In the genomic region with DNA sequence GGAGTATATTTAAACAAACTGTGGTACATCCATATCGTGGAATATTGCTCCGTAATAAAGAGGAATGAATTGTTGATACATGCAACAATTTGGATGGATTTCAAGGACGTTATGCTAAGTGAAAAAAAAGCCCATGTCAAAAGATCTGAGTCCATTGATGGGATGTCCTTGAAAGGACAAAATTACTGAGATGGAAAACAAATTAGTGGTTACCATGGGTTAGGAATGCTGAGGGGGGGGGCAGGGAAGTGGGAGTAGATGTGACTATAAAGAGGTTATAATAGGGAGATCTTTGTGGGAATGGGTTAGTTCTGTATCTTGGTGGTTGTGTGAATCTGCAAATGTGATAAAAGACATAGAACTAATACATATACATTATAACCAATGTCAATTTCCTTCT, we compare ENCODE assay signal across 26 cellular contexts.
"Had no signal": no experiment of that assay in that cellular context is flagged by ENCODE, and none has a peak within 500 bp of the region (broad histone marks: within the 10 kb centered on the region; RNA-seq: fewer than 3 reads in every experiment).

No MANE protein-coding gene starts in this region.

- H3K36me3 ChIP-seq: esophagus squamous epithelium, gastroesophageal sphincter, heart right ventricle had no signal

- FAIRE-seq: endothelial cell of umbilical vein had no signal

- ATAC-seq: activated CD8-positive, alpha-beta T cell treated with anti-CD3 and anti-CD28 coated beads for 36 hours; activated T-cell treated with anti-CD3 and anti-CD28 coated beads, Interleukin-2, amount 50 U/mL, for 4 hours; activated T-helper 17 cell treated with anti-CD3 and anti-CD28 coated beads, Interleukin-2, amount 50 U/mL, for 72 hours; body of pancreas; gastroesophageal sphincter; heart right ventricle; WTC11 had no signal

- DNase-seq: activated CD4-positive, alpha-beta T cell treated with anti-CD3 and anti-CD28 coated beads for 1 hour; activated CD4-positive, alpha-beta T cell treated with anti-CD3 and anti-CD28 coated beads for 48 hours; activated CD4-positive, alpha-beta T cell treated with anti-CD3 and anti-CD28 coated beads, Interleukin-2, amount 50 U/mL, for 1 hour; activated CD4-positive, alpha-beta T cell treated with anti-CD3 and anti-CD28 coated beads, Interleukin-2, amount 50 U/mL, for 48 hours; activated CD8-positive, alpha-beta memory T cell treated with anti-CD3 and anti-CD28 coated beads for 24 hours; activated CD8-positive, alpha-beta T cell treated with anti-CD3 and anti-CD28 coated beads for 36 hours; activated effector memory CD4-positive, alpha-beta T cell treated with Interleukin-2 at 50 U/mL for 16 hours; activated gamma-delta T cell treated with Interleukin-2 at 50 U/mL for 16 hours; activated naive CD4-positive, alpha-beta T cell treated with anti-CD3 and anti-CD28 coated beads, Interleukin-2, amount 50 U/mL, for 16 hours; activated naive CD4-positive, alpha-beta T cell treated with Interleukin-2 at 50 U/mL for 16 hours; activated T-cell treated with anti-CD3 and anti-CD28 coated beads, Interleukin-2, amount 50 U/mL, for 4 hours; amniotic stem cell; aorta; body of pancreas; caudate nucleus; cortex of kidney; effector CD8-positive, alpha-beta T cell; esophagus squamous epithelium; foreskin melanocyte; heart right ventricle; T-helper 2 cell had no signal

- H3K4me1 ChIP-seq: body of pancreas, esophagus squamous epithelium, gastroesophageal sphincter, heart right ventricle had no signal

- H3K27me3 ChIP-seq: body of pancreas, esophagus squamous epithelium, gastroesophageal sphincter, heart right ventricle, hepatocyte had no signal

- H3K9me3 ChIP-seq: body of pancreas, esophagus squamous epithelium, gastroesophageal sphincter, heart right ventricle had no signal

- H3K4me3 ChIP-seq: body of pancreas, esophagus squamous epithelium, gastroesophageal sphincter, heart right ventricle, hepatocyte had no signal
